20 cellular contexts compared by ENCODE assay signal in the genomic region with DNA sequence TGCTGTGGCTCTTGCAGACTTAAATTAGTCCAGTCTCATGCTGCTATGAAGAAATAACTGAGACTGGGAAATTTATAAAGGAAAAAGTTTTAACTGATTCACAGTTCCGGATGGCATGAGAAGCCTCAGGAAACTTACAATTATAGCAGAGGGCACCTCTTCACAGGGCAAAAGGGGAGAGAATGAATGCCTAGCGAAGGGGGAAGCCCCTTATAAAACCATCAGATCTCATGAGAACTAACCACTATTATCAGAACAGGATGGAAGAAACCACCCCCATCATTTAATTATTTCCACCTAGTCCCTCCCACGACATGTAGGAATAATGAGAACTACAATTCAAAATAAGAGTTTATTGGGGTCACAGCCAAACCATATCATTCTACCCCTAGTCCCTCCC.
"Had no signal": no experiment of that assay in that cellular context is flagged by ENCODE, and none has a peak within 500 bp of the region (broad histone marks: within the 10 kb centered on the region; RNA-seq: fewer than 3 reads in every experiment).

No MANE protein-coding gene starts in this region.

- ATAC-seq: gastroesophageal sphincter, heart left ventricle, left lobe of liver had no signal

- H3K27ac Mint-ChIP-seq: neural progenitor cell, progenitor cell of endocrine pancreas had no signal

- H3K4me1 Mint-ChIP-seq: neural progenitor cell had no signal

- DNase-seq: activated CD8-positive, alpha-beta memory T cell treated with anti-CD3 and anti-CD28 coated beads, Interleukin-2, amount 50 U/mL, for 4 hours; adrenal gland; effector CD8-positive, alpha-beta T cell; heart left ventricle; kidney; midbrain; stimulated activated CD4-positive, alpha-beta T cell treated with anti-CD3 and anti-CD28 coated beads, Interleukin-12 subunit alpha, Interleukin-12 subunit beta, amount 100 ng/mL, for 4 hours; stimulated activated CD4-positive, alpha-beta T cell treated with anti-CD3 and anti-CD28 coated beads, Interleukin-1b, Interleukin-23, amount 100 ng/mL, for 48 hours; stimulated activated CD8-positive, alpha-beta memory T cell treated with anti-CD3 and anti-CD28 coated beads, Interleukin-4, amount 100 ng/mL, for 48 hours; stomach; T-helper 2 cell; trophoblast cell; WERI-Rb-1 had no signal

- H3K4me3 Mint-ChIP-seq: activated T-helper 1 cell treated with anti-CD3 and anti-CD28 coated beads, Interleukin-12 subunit alpha, Interleukin-12 subunit beta, Interleukin-2, Interleukin-4 antibody, amounts not matched to agents 30 ng/mL and 10 ng/mL and 1 ng/mL, durations not matched to agents 14 hours and 24 hours and 36 hours; neural progenitor cell had no signal

- H3K4me3 ChIP-seq: adrenal gland, esophagus muscularis mucosa, gastroesophageal sphincter, heart left ventricle, neural progenitor cell, stomach, vagina had no signal

- H3K36me3 Mint-ChIP-seq: neural progenitor cell had no signal

- H3K27me3 Mint-ChIP-seq: progenitor cell of endocrine pancreas had no signal

- H3K9me3 ChIP-seq: adrenal gland, esophagus muscularis mucosa, gastroesophageal sphincter, heart left ventricle, stomach, vagina had no signal
